Comparison of ENCODE assay signal across 17 cellular contexts in the genomic region with DNA sequence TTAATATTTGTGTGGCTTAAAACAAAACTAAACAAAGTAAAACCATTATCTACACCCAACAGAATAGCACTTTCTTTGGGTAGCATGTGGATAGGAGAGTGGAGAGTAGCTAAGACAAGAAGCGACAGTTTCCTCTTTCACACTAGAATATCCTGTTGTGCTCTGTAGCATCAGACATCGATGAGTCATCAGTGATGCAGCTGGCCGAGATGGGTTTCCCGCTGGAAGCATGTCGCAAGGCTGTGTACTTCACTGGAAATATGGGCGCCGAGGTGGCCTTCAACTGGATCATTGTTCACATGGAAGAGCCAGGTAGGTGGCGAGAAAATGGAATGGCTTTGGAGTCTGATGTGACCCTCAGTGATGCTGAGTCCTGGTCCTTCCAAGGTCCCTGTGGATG.
DNase-seq lines count a peak whose midpoint lies in the region; ATAC-seq and TF ChIP-seq lines count a peak whose summit lies in the region.
"Had no signal": no experiment of that assay in that cellular context is flagged by ENCODE, and none has a peak within 500 bp of the region (broad histone marks: within the 10 kb centered on the region; RNA-seq: fewer than 3 reads in every experiment).

No MANE protein-coding gene starts in this region.

- intact Hi-C loops in left ventricle myocardium superior (cut with micrococcal nuclease): no loop called here
- intact Hi-C loops in mucosa of descending colon (cut with DNase I, micrococcal nuclease): no loop called here

- no peaks in the 10 kb centered on the region for H3K9me3 ChIP-seq in mucosa of descending colon
- H3K9me3 ChIP-seq: transverse colon had no signal

- H3K36me3 ChIP-seq in mucosa of descending colon (ENCODE audit: low read depth): no peaks in the 10 kb centered on the region
- H3K36me3 ChIP-seq: transverse colon had no signal

- no peak overlapping the region for H3K4me3 ChIP-seq in cardiac fibroblast (replicated peaks in 1 of 2; ENCODE audit: low read depth in 2 of 2, low read length in 2 of 2)
- H3K4me3 ChIP-seq in mucosa of descending colon: no peak overlapping the region
- H3K4me3 ChIP-seq: SK-N-MC, skin epidermis, transverse colon had no signal

- no peak for TF ChIP-seq CTCF in cardiac fibroblast (IDR thresholded peaks at IDR 0.05; ENCODE audit: low read depth, low read length)
- TF ChIP-seq CTCF in mucosa of descending colon (IDR thresholded peaks at IDR 0.05): no peak

- ATAC-seq in left ventricle myocardium superior (no peak), mucosa of descending colon (no peak)

- peak; percentile 11 for DNase-seq in GM03348 (ENCODE audit: low spot score)
- peak; percentile 11 for DNase-seq in NCI-H460 (ENCODE audit: extremely low read depth, low read depth)
- DNase-seq in cardiac fibroblast (ENCODE audit: low read depth in 2 of 2): peak; percentile 67 to 88
- DNase-seq in myocyte (ENCODE audit: low read depth): peak; percentile 29
- DNase-seq in activated CD8-positive, alpha-beta memory T cell treated with anti-CD3 and anti-CD28 coated beads, Interleukin-2, amount 50 U/mL, for 4 hours: no peak
- no peak for DNase-seq in left ventricle myocardium superior
- DNase-seq in mucosa of descending colon: no peak
- no peak for DNase-seq in G401 (ENCODE audit: low spot score)
- DNase-seq: activated CD4-positive, alpha-beta T cell treated with anti-CD3 and anti-CD28 coated beads for 4 hours; activated naive CD4-positive, alpha-beta T cell treated with anti-CD3 and anti-CD28 coated beads, Interleukin-2, amount 10 ng/mL, durations not matched to agents 7 days and 5 days; DMS 273 treated with DMSO at 0.1 percent for 48 hours; effector CD4-positive, alpha-beta T cell; naive B cell; NCI-H2081 treated with DMSO at 0.1 percent for 48 hours; transverse colon had no signal

- no peaks in the 10 kb centered on the region for H3K4me1 ChIP-seq in mucosa of descending colon (ENCODE audit: low read depth)
- H3K4me1 ChIP-seq: transverse colon had no signal

- in situ Hi-C loops in G401 (cut with HindIII; ENCODE audit: low sequenced_read_pairs): no loop called here

Comparison
In these comparisons a context has a peak if more than half of its experiments do, and no peak if none do; other contexts are left out.
1. DNase-seq: peak in GM03348 (single experiment), NCI-H460 (single experiment), cardiac fibroblast (2 of 2) and myocyte (single experiment); none in activated CD8-positive, alpha-beta memory T cell treated with anti-CD3 and anti-CD28 coated beads, Interleukin-2, amount 50 U/mL, for 4 hours (single experiment), left ventricle myocardium superior (single experiment), mucosa of descending colon (0 of 3) and G401 (single experiment).